In genomic region chr17:46770818-46771600, GRCh38 we compare ENCODE assay signal across 1 cellular context.
TF ChIP-seq lines count a peak whose summit lies in the region.

No MANE protein-coding gene starts in this region.

TF ChIP-seq in HepG2, 621 proteins besides CTCF, POLR2A, EP300 and RAD21 (continued from another document and continues in another):
- TF ChIP-seq LBX2 (CRISPR knock-in tag; IDR thresholded peaks at IDR 0.05; ENCODE audit: borderline replicate concordance): 0 out of 2 replicates have a peak, but pooled peaks have one; percentile 75
- peak; percentile 69; the same call in 1 of the 2 replicates for TF ChIP-seq TFDP2 (CRISPR knock-in tag; IDR thresholded peaks at IDR 0.05)
- peak; percentile 49 for TF ChIP-seq RBM22 (optimal IDR thresholded peaks at IDR 0.05; ENCODE audit: low read length)
- 0 out of 2 replicates have a peak, but pooled peaks have one; percentile 50 for TF ChIP-seq STAT6 (CRISPR knock-in tag; IDR thresholded peaks at IDR 0.05; ENCODE audit: borderline replicate concordance)
- no peak for TF ChIP-seq ATRX (CRISPR knock-in tag; IDR thresholded peaks at IDR 0.05; ENCODE audit: borderline replicate concordance)
- TF ChIP-seq ZNF784 (CRISPR knock-in tag; IDR thresholded peaks at IDR 0.05; ENCODE audit: borderline replicate concordance): no peak
- TF ChIP-seq GLI4 (CRISPR knock-in tag; IDR thresholded peaks at IDR 0.05; ENCODE audit: borderline replicate concordance): 0 out of 2 replicates have a peak, but pooled peaks have one; percentile 49
- no peak; the same call in 1 of the 2 replicates for TF ChIP-seq ZNF800 (CRISPR knock-in tag; IDR thresholded peaks at IDR 0.05)
- TF ChIP-seq ZMYM3 (CRISPR knock-in tag; IDR thresholded peaks at IDR 0.05): no peak
- peak; percentile 67 for TF ChIP-seq ZNF574 (CRISPR knock-in tag; IDR thresholded peaks at IDR 0.05)
- peak in 1 of 2 experiments; percentile 55; a peak in 2 of 4 replicates for TF ChIP-seq HMGXB4 (CRISPR knock-in tag; IDR thresholded peaks at IDR 0.05; ENCODE audit: borderline replicate concordance in 1 of 2, low read depth in 1 of 2)
- no peak for TF ChIP-seq NCOA5 (CRISPR knock-in tag; IDR thresholded peaks at IDR 0.05)
- no peak for TF ChIP-seq KDM1A (CRISPR knock-in tag; IDR thresholded peaks at IDR 0.05)
- TF ChIP-seq HES4 (CRISPR knock-in tag; IDR thresholded peaks at IDR 0.05; ENCODE audit: borderline replicate concordance): 0 out of 2 replicates have a peak, but pooled peaks have one; percentile 56
- no peak for TF ChIP-seq SMARCE1 (IDR thresholded peaks at IDR 0.05; ENCODE audit: borderline replicate concordance)
- TF ChIP-seq UBTF (CRISPR knock-in tag; IDR thresholded peaks at IDR 0.05): peak; percentile 85
- TF ChIP-seq ZNF530 (CRISPR knock-in tag; IDR thresholded peaks at IDR 0.05; ENCODE audit: low read depth): no peak
- TF ChIP-seq ZNF891 (CRISPR knock-in tag; IDR thresholded peaks at IDR 0.05): no peak; the same call in 1 of the 2 replicates
- TF ChIP-seq ZNF414 (CRISPR knock-in tag; IDR thresholded peaks at IDR 0.05): no peak
- TF ChIP-seq BCL3 (CRISPR knock-in tag; IDR thresholded peaks at IDR 0.05): no peak; the same call in 1 of the 2 replicates
- TF ChIP-seq PLRG1 (conservative IDR thresholded peaks at IDR 0.05): no peak
- TF ChIP-seq PAF1 (CRISPR knock-in tag; IDR thresholded peaks at IDR 0.05): no peak
- TF ChIP-seq NFE2L1 (CRISPR knock-in tag; IDR thresholded peaks at IDR 0.05; ENCODE audit: borderline replicate concordance): no peak
- no peak for TF ChIP-seq KDM5A (IDR thresholded peaks at IDR 0.05; ENCODE audit: borderline replicate concordance, low read length)
- TF ChIP-seq MAX (IDR thresholded peaks at IDR 0.05): peak; percentile 50
- TF ChIP-seq RFX5 (IDR thresholded peaks at IDR 0.05; ENCODE audit: low read depth, low read length): no peak
- peak; percentile 51 for TF ChIP-seq MED1 (CRISPR knock-in tag; IDR thresholded peaks at IDR 0.05)
- TF ChIP-seq DZIP1 (CRISPR knock-in tag; IDR thresholded peaks at IDR 0.05): no peak
- TF ChIP-seq RFXAP (CRISPR knock-in tag; IDR thresholded peaks at IDR 0.05; ENCODE audit: borderline replicate concordance): no peak
- 0 out of 2 replicates have a peak, but pooled peaks have one; percentile 32 for TF ChIP-seq ZNF446 (CRISPR knock-in tag; IDR thresholded peaks at IDR 0.05)
- TF ChIP-seq ZBTB42 (CRISPR knock-in tag; IDR thresholded peaks at IDR 0.05): peak; percentile 82
- TF ChIP-seq KAT2B (IDR thresholded peaks at IDR 0.05; ENCODE audit: borderline replicate concordance, low read depth, low read length): no peak
- TF ChIP-seq ZBTB25 (CRISPR knock-in tag; IDR thresholded peaks at IDR 0.05): no peak
